15 cellular contexts compared by ENCODE assay signal in genomic region chr6:117244979-117245378, GRCh38. TPM values are rescaled to one million over a fixed set of nuclear protein-coding genes. Genes with fewer than 3 reads are reported as not detected.
"Had no signal": no experiment of that assay in that cellular context is flagged by ENCODE, and none has a peak within 500 bp of the region (broad histone marks: within the 10 kb centered on the region; RNA-seq: fewer than 3 reads in every experiment).

No MANE protein-coding gene starts in this region.

RNA-seq across cellular contexts. Expression of gene VGLL2, which starts 20.4 kb away (rescaled TPM):
- total RNA-seq: activated CD8-positive, alpha-beta T cell treated with anti-CD3 and anti-CD28 coated beads, Interleukin-2, amount 10 ng/mL, durations not matched to agents 7 days and 5 days; activated naive CD4-positive, alpha-beta T cell treated with anti-CD3 and anti-CD28 coated beads, Interleukin-2, amount 50 U/mL, for 72 hours; activated T-helper 17 cell treated with anti-CD3 and anti-CD28 coated beads, Interleukin-2, amount 50 U/mL, for 72 hours; aorta; dermis blood vessel endothelial cell; esophagus muscularis mucosa; left lung; lung; natural killer cell; right lobe of liver; suprapubic skin; T-cell; tibial nerve had no signal
- polyA plus RNA-seq: aorta, immature natural killer cell, lung, stomach had no signal
